6 cellular contexts compared by ENCODE assay signal in the genomic region with DNA sequence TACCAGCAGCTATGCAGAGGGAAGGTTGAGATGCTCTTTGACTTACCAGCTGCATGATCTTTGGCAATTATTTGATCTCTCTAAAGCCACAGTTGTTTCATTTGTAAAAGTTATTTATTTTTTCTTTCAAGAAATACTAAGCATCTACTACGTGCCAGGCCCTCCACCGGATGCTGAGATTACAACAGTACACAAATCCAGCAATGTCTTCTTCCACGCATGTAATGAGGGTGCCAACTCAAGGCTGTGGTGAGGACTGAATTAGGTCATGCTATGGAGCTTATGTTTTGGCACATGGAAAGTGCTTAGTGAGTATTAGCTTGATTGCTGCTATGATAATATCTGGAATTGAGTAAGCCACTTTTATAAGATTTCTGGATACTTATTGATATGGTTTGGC.
"Had no signal": no experiment of that assay in that cellular context is flagged by ENCODE, and none has a peak within 500 bp of the region (broad histone marks: within the 10 kb centered on the region; RNA-seq: fewer than 3 reads in every experiment).

No MANE protein-coding gene starts in this region.

- H3K9ac ChIP-seq: KMS-11 had no signal

- ATAC-seq: GM23338, HepG2 had no signal

- H3K4me2 ChIP-seq: GM23338, KMS-11 had no signal

- H3K4me3 ChIP-seq: GM23338 had no signal

- DNase-seq: H9, HCEC 1CT had no signal

- H3K27ac ChIP-seq: HL-60, KMS-11 had no signal
